Comparison of ENCODE assay signal across 7 cellular contexts in genomic region chr6:143169440-143169839, GRCh38.
"Had no signal": no experiment of that assay in that cellular context is flagged by ENCODE, and none has a peak within 500 bp of the region (broad histone marks: within the 10 kb centered on the region; RNA-seq: fewer than 3 reads in every experiment).

No MANE protein-coding gene starts in this region.

- H3K4me3 ChIP-seq: GM23248 had no signal

- DNase-seq: GM23248, GOT3, H7, HCEC 1CT, IMR-90, KBM-7 had no signal

- H3K27ac ChIP-seq: GM23248 had no signal

- H3K9ac ChIP-seq: GM23248 had no signal

- FAIRE-seq: HTR-8/SVneo had no signal
